ENCODE assay signal across 26 cellular contexts in genomic region chr2:240302041-240302440, GRCh38.
"Had no signal": no experiment of that assay in that cellular context is flagged by ENCODE, and none has a peak within 500 bp of the region (broad histone marks: within the 10 kb centered on the region; RNA-seq: fewer than 3 reads in every experiment).

No MANE protein-coding gene starts in this region.

- H3K27me3 ChIP-seq: adrenal gland, breast epithelium, Peyer's patch, SJCRH30 had no signal

- H3K27me3 Mint-ChIP-seq: activated CD4-positive, alpha-beta T cell treated with anti-CD3 and anti-CD28 coated beads, Interleukin-2, amount 10 ng/mL, durations not matched to agents 7 days and 5 days had no signal

- H3K36me3 ChIP-seq: adrenal gland, breast epithelium, Peyer's patch, SJCRH30 had no signal

- H3K9me3 ChIP-seq: adrenal gland, breast epithelium, Peyer's patch, SJCRH30, SK-N-SH had no signal

- H3K36me3 Mint-ChIP-seq: activated naive CD8-positive, alpha-beta T cell treated with anti-CD3 and anti-CD28 coated beads, Interleukin-2, amount 10 ng/mL, durations not matched to agents 7 days and 5 days had no signal

- H3K9me3 Mint-ChIP-seq: activated CD4-positive, alpha-beta T cell treated with anti-CD3 and anti-CD28 coated beads, Interleukin-2, amount 10 ng/mL, durations not matched to agents 7 days and 5 days; activated CD8-positive, alpha-beta T cell treated with anti-CD3 and anti-CD28 coated beads for 36 hours; activated naive CD8-positive, alpha-beta T cell treated with anti-CD3 and anti-CD28 coated beads, Interleukin-2, amount 10 ng/mL, durations not matched to agents 7 days and 5 days; activated T-helper 17 cell treated with anti-CD3 and anti-CD28 coated beads, Interleukin-2, amount 50 U/mL, for 72 hours had no signal

- H3K27ac Mint-ChIP-seq: activated CD4-positive, alpha-beta T cell treated with anti-CD3 and anti-CD28 coated beads, Interleukin-2, amount 10 ng/mL, durations not matched to agents 7 days and 5 days; activated CD8-positive, alpha-beta T cell treated with anti-CD3 and anti-CD28 coated beads for 36 hours; activated naive CD8-positive, alpha-beta T cell treated with anti-CD3 and anti-CD28 coated beads, Interleukin-2, amount 10 ng/mL, durations not matched to agents 7 days and 5 days; activated T-helper 17 cell treated with anti-CD3 and anti-CD28 coated beads, Interleukin-2, amount 50 U/mL, for 72 hours had no signal

- H3K4me1 ChIP-seq: adrenal gland, breast epithelium, Peyer's patch had no signal

- H3K4me3 Mint-ChIP-seq: activated CD4-positive, alpha-beta T cell treated with anti-CD3 and anti-CD28 coated beads, Interleukin-2, amount 10 ng/mL, durations not matched to agents 7 days and 5 days; activated CD8-positive, alpha-beta T cell treated with anti-CD3 and anti-CD28 coated beads for 36 hours; activated naive CD8-positive, alpha-beta T cell treated with anti-CD3 and anti-CD28 coated beads, Interleukin-2, amount 10 ng/mL, durations not matched to agents 7 days and 5 days; activated T-helper 17 cell treated with anti-CD3 and anti-CD28 coated beads, Interleukin-2, amount 50 U/mL, for 72 hours had no signal

- H3K4me1 Mint-ChIP-seq: activated CD4-positive, alpha-beta T cell treated with anti-CD3 and anti-CD28 coated beads, Interleukin-2, amount 10 ng/mL, durations not matched to agents 7 days and 5 days; activated naive CD8-positive, alpha-beta T cell treated with anti-CD3 and anti-CD28 coated beads, Interleukin-2, amount 10 ng/mL, durations not matched to agents 7 days and 5 days; activated T-helper 17 cell treated with anti-CD3 and anti-CD28 coated beads, Interleukin-2, amount 50 U/mL, for 72 hours had no signal

- DNase-seq: activated CD4-positive, alpha-beta T cell treated with anti-CD3 and anti-CD28 coated beads, Interleukin-2, amount 10 ng/mL, durations not matched to agents 7 days and 5 days; activated CD4-positive, CD25-positive, alpha-beta regulatory T cell; activated CD8-positive, alpha-beta T cell treated with anti-CD3 and anti-CD28 coated beads for 36 hours; activated naive CD4-positive, alpha-beta T cell treated with anti-CD3 and anti-CD28 coated beads, Interleukin-2, amount 50 U/mL, for 16 hours; activated naive CD8-positive, alpha-beta T cell treated with anti-CD3 and anti-CD28 coated beads, Interleukin-2, amount 10 ng/mL, durations not matched to agents 7 days and 5 days; activated T-cell treated with anti-CD3 and anti-CD28 coated beads for 4 hours; anterior cingulate cortex; central memory CD4-positive, alpha-beta T cell; KG1; NCI-H1048; NCI-H146; NCI-H187 treated with DMSO at 0.1 percent for 48 hours; NCI-H2171 treated with DMSO at 0.1 percent for 48 hours; NCI-H226; NCI-H526; NCI-H774; Right ventricle myocardium superior; SJCRH30; SK-N-SH; T-helper 1 cell had no signal

- H3K27ac ChIP-seq: adrenal gland, breast epithelium, Peyer's patch, RWPE1, SJCRH30, VCaP had no signal

- H3K4me3 ChIP-seq: adrenal gland, breast epithelium, Peyer's patch, SJCRH30 had no signal

- ATAC-seq: activated CD8-positive, alpha-beta T cell treated with anti-CD3 and anti-CD28 coated beads for 36 hours; activated T-helper 17 cell treated with anti-CD3 and anti-CD28 coated beads, Interleukin-2, amount 50 U/mL, for 72 hours had no signal
